In genomic region chr10:74445493-74445892, GRCh38 we compare ENCODE assay signal across 27 cellular contexts.
"Had no signal": no experiment of that assay in that cellular context is flagged by ENCODE, and none has a peak within 500 bp of the region (broad histone marks: within the 10 kb centered on the region; RNA-seq: fewer than 3 reads in every experiment).

No MANE protein-coding gene starts in this region.

- H3K27ac Mint-ChIP-seq: activated naive CD4-positive, alpha-beta T cell treated with anti-CD3 and anti-CD28 coated beads, Interleukin-2, amount 50 U/mL, for 72 hours; activated T-helper 17 cell treated with anti-CD3 and anti-CD28 coated beads, Interleukin-2, amount 50 U/mL, for 72 hours; dendritic cell treated with granulocyte-macrophage colony-stimulating factor and Interleukin-4, amounts not matched to agents 40 ng/mL and 50 ng/mL, for 4 days; nephron progenitor cell; stimulated activated effector memory CD8-positive, alpha-beta T cell treated with anti-CD3 and anti-CD28 coated beads, Interleukin-12 subunit alpha, Interleukin-12 subunit beta, amount 100 ng/mL, for 72 hours; T-helper 2 cell treated with Interferon-gamma antibody and Interleukin-4, amounts not matched to agents 5 μg/mL and 100 μg/mL, for 36 hours had no signal

- H3K4me1 Mint-ChIP-seq: activated T-helper 17 cell treated with anti-CD3 and anti-CD28 coated beads, Interleukin-2, amount 50 U/mL, for 72 hours; central memory CD8-positive, alpha-beta T cell; stimulated activated effector memory CD8-positive, alpha-beta T cell treated with anti-CD3 and anti-CD28 coated beads, Interleukin-12 subunit alpha, Interleukin-12 subunit beta, amount 100 ng/mL, for 72 hours had no signal

- H3K36me3 Mint-ChIP-seq: activated naive CD4-positive, alpha-beta T cell treated with anti-CD3 and anti-CD28 coated beads, Interleukin-2, amount 50 U/mL, for 72 hours had no signal

- H3K4me1 ChIP-seq: breast epithelium, esophagus squamous epithelium, heart right ventricle, right lobe of liver, stomach, thyroid gland, upper lobe of right lung had no signal

- H3K27me3 Mint-ChIP-seq: activated T-helper 17 cell treated with anti-CD3 and anti-CD28 coated beads, Interleukin-2, amount 50 U/mL, for 72 hours; central memory CD8-positive, alpha-beta T cell; dendritic cell treated with granulocyte-macrophage colony-stimulating factor and Interleukin-4, amounts not matched to agents 40 ng/mL and 50 ng/mL, for 4 days had no signal

- H3K4me3 ChIP-seq: breast epithelium, esophagus squamous epithelium, heart right ventricle, left ventricle myocardium inferior, lung, mucosa of descending colon, right lobe of liver, stomach, thyroid gland, upper lobe of right lung had no signal

- H3K36me3 ChIP-seq: breast epithelium, esophagus squamous epithelium, heart right ventricle, left ventricle myocardium inferior, neutrophil, right lobe of liver, stomach, thyroid gland, upper lobe of right lung had no signal

- ATAC-seq: activated naive CD4-positive, alpha-beta T cell treated with anti-CD3 and anti-CD28 coated beads, Interleukin-2, amount 50 U/mL, for 72 hours; activated T-cell treated with anti-CD3 and anti-CD28 coated beads, Interleukin-2, amount 50 U/mL, for 4 hours; activated T-helper 17 cell treated with anti-CD3 and anti-CD28 coated beads, Interleukin-2, amount 50 U/mL, for 72 hours; heart right ventricle; mucosa of descending colon; right lobe of liver; stimulated activated effector memory CD8-positive, alpha-beta T cell treated with anti-CD3 and anti-CD28 coated beads, Interleukin-12 subunit alpha, Interleukin-12 subunit beta, amount 100 ng/mL, for 72 hours; upper lobe of right lung had no signal

- H3K27ac ChIP-seq: breast epithelium, epithelial cell of prostate, esophagus squamous epithelium, heart right ventricle, left ventricle myocardium inferior, neutrophil, right lobe of liver, stomach, thyroid gland, upper lobe of right lung had no signal

- DNase-seq: activated CD4-positive, alpha-beta T cell treated with anti-CD3 and anti-CD28 coated beads for 4 hours; activated CD4-positive, alpha-beta T cell treated with anti-CD3 and anti-CD28 coated beads, Interleukin-2, amount 50 U/mL, for 48 hours; activated CD4-positive, CD25-positive, alpha-beta regulatory T cell; activated T-cell treated with anti-CD3 and anti-CD28 coated beads, Interleukin-2, amount 50 U/mL, for 4 hours; effector CD4-positive, alpha-beta T cell; esophagus squamous epithelium; foreskin melanocyte; heart right ventricle; left ventricle myocardium inferior; mucosa of descending colon; nephron progenitor cell; right lobe of liver; stimulated activated CD4-positive, alpha-beta T cell treated with anti-CD3 and anti-CD28 coated beads, Interleukin-12 subunit alpha, Interleukin-12 subunit beta, amount 100 ng/mL, for 4 hours; stimulated activated CD4-positive, alpha-beta T cell treated with anti-CD3 and anti-CD28 coated beads, Interleukin-4, amount 100 ng/mL, for 1 hour; stomach; thyroid gland; upper lobe of right lung had no signal

- H3K27me3 ChIP-seq: breast epithelium, esophagus squamous epithelium, heart right ventricle, neutrophil, right lobe of liver, stomach, thyroid gland, upper lobe of right lung had no signal

- H3K9me3 Mint-ChIP-seq: activated naive CD4-positive, alpha-beta T cell treated with anti-CD3 and anti-CD28 coated beads, Interleukin-2, amount 50 U/mL, for 72 hours; activated T-cell treated with anti-CD3 and anti-CD28 coated beads, Interleukin-2, amount 50 U/mL, for 4 hours; activated T-helper 17 cell treated with anti-CD3 and anti-CD28 coated beads, Interleukin-2, amount 50 U/mL, for 72 hours; central memory CD8-positive, alpha-beta T cell; dendritic cell treated with granulocyte-macrophage colony-stimulating factor and Interleukin-4, amounts not matched to agents 40 ng/mL and 50 ng/mL, for 4 days; nephron progenitor cell; stimulated activated effector memory CD8-positive, alpha-beta T cell treated with anti-CD3 and anti-CD28 coated beads, Interleukin-12 subunit alpha, Interleukin-12 subunit beta, amount 100 ng/mL, for 72 hours; T-helper 2 cell treated with Interferon-gamma antibody and Interleukin-4, amounts not matched to agents 5 μg/mL and 100 μg/mL, for 36 hours had no signal

- H3K9me3 ChIP-seq: breast epithelium, esophagus squamous epithelium, heart right ventricle, left ventricle myocardium inferior, mucosa of descending colon, neutrophil, right lobe of liver, stomach, thyroid gland, upper lobe of right lung had no signal

- H3K4me3 Mint-ChIP-seq: activated T-cell treated with anti-CD3 and anti-CD28 coated beads, Interleukin-2, amount 50 U/mL, for 4 hours; activated T-helper 17 cell treated with anti-CD3 and anti-CD28 coated beads, Interleukin-2, amount 50 U/mL, for 72 hours; central memory CD8-positive, alpha-beta T cell; dendritic cell treated with granulocyte-macrophage colony-stimulating factor and Interleukin-4, amounts not matched to agents 40 ng/mL and 50 ng/mL, for 4 days; nephron progenitor cell; stimulated activated effector memory CD8-positive, alpha-beta T cell treated with anti-CD3 and anti-CD28 coated beads, Interleukin-12 subunit alpha, Interleukin-12 subunit beta, amount 100 ng/mL, for 72 hours; T-helper 2 cell treated with Interferon-gamma antibody and Interleukin-4, amounts not matched to agents 5 μg/mL and 100 μg/mL, for 36 hours had no signal
